8 cellular contexts compared by ENCODE assay signal in the genomic region with DNA sequence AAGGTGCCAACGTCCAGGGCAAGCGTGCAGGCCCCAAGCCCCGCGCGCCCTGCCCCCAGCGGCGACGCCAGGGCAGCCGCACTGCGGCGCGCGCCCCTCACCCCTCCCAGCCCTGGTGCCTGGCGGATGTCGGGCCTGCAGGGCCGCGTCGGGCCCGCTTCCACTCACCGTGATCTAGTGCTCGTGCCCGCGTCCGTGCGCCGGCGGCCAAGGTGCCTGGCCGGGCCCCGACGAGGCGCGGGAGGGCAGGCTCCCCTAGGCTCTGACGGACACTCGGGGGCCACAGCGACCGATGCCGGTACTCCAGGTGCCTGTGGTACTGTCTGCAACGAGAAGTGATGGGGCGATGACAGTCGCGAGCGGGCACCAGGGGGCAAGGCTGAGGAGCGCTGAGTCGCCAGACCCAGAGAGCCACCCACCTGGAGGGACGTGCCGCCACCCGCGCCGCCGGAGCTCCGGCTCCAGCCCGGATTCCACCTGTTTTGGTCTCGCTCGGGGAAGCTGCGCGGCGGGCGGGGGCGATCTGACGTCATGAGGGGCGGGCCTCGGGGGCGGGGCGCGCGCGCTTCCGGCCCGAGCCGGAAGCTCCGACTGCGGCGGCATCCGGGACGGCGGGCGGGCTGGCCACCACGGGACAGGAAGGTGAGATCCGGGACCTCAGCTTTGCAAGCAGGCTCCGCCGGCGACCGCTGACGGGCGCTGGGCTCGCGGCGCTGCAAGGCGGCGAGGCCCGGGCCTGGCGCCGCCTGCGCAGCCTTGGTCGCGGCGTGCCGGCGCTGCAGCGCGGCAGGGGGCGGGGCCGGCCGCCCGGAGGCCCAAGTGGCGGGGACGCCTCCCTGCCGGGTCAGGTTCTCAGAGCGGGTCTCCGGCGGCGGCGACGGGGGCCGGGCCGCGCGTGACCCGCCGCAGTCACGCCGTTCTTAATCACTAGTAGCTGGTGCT. TPM values are rescaled to one million over a fixed set of nuclear protein-coding genes. Genes with fewer than 3 reads are reported as not detected.
DNase-seq lines count a peak whose midpoint lies in the region; ATAC-seq lines count a peak whose summit lies in the region.

A gene with protein sequence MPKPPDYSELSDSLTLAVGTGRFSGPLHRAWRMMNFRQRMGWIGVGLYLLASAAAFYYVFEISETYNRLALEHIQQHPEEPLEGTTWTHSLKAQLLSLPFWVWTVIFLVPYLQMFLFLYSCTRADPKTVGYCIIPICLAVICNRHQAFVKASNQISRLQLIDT (plus strand): TSS at position 927 of the 942 bp plus-strand sequence. CDS start 89 bp downstream, outside the sequence.
A gene with protein sequence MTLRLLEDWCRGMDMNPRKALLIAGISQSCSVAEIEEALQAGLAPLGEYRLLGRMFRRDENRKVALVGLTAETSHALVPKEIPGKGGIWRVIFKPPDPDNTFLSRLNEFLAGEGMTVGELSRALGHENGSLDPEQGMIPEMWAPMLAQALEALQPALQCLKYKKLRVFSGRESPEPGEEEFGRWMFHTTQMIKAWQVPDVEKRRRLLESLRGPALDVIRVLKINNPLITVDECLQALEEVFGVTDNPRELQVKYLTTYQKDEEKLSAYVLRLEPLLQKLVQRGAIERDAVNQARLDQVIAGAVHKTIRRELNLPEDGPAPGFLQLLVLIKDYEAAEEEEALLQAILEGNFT (minus strand): TSS at position 507 of the 942 bp plus-strand sequence. CDS start 655 bp downstream, outside the sequence.

- intact Hi-C loops in activated CD4-positive, alpha-beta memory T cell treated with anti-CD3 and anti-CD28 coated beads for 36 hours (cut with micrococcal nuclease), result loop anchor here (1.0 kb wide), 2 partner anchors 23 to 69 kb away; a partner anchor contains a TSS

- peak; percentile 77 for ATAC-seq in GM19043 (IDR thresholded peaks at IDR 0.05; ENCODE audit: low read depth, unreplicated experiment)
- peak; percentile 87 for ATAC-seq in HG03354 (IDR thresholded peaks at IDR 0.05; ENCODE audit: poor library complexity, severe bottlenecking, unreplicated experiment)

- DNase-seq in C1 segment of cervical spinal cord (lab: John Stamatoyannopoulos, UW) (peak; percentile 45 to 92 (median 88)), NCI-H748 (lab: John Stamatoyannopoulos, UW; ENCODE audit: unreplicated experiment) (peak; percentile 93), ecto neural progenitor cell (ENCODE audit: low spot score) (peak; percentile 94), medulla oblongata (ENCODE audit: extremely low spot score) (peak; percentile 89)
- peak; percentile 94 for DNase-seq in activated CD4-positive, alpha-beta memory T cell treated with anti-CD3 and anti-CD28 coated beads for 36 hours
- DNase-seq in stimulated activated CD8-positive, alpha-beta memory T cell treated with anti-CD3 and anti-CD28 coated beads, Interleukin-12 subunit alpha, Interleukin-12 subunit beta, amount 100 ng/mL, for 1 hour (ENCODE audit: low read depth), result peak; percentile 83

- H3K27me3 Mint-ChIP-seq in activated CD4-positive, alpha-beta memory T cell treated with anti-CD3 and anti-CD28 coated beads for 36 hours, result no peaks in the 10 kb centered on the region

- H3K36me3 Mint-ChIP-seq in activated CD4-positive, alpha-beta memory T cell treated with anti-CD3 and anti-CD28 coated beads for 36 hours, result peaks cover 18% of the 10 kb centered on the region

- CTCF ChIA-PET in activated CD4-positive, alpha-beta memory T cell treated with anti-CD3 and anti-CD28 coated beads for 36 hours (lab: Charles Lee), result interaction anchor here (0.5 to 3.2 kb wide), 7 partner anchors 9 to 850 kb away, joined by 3 to 28 read pairs (median 3); a partner anchor contains a TSS

- peak within 1 kb of the TSS; percentile 92 for H3K27ac Mint-ChIP-seq in activated CD4-positive, alpha-beta memory T cell treated with anti-CD3 and anti-CD28 coated beads for 36 hours

- peaks cover 47% of the 10 kb centered on the region for H3K4me1 Mint-ChIP-seq in activated CD4-positive, alpha-beta memory T cell treated with anti-CD3 and anti-CD28 coated beads for 36 hours (ENCODE audit: low read depth)

- no peaks in the 10 kb centered on the region for H3K9me3 Mint-ChIP-seq in activated CD4-positive, alpha-beta memory T cell treated with anti-CD3 and anti-CD28 coated beads for 36 hours

- H3K4me3 Mint-ChIP-seq in activated CD4-positive, alpha-beta memory T cell treated with anti-CD3 and anti-CD28 coated beads for 36 hours, result peak within 1 kb of the TSS; percentile 93

- POLR2A ChIA-PET in activated CD4-positive, alpha-beta memory T cell treated with anti-CD3 and anti-CD28 coated beads for 36 hours (lab: Charles Lee), result interaction anchor here (0.8 to 3.6 kb wide), 8 partner anchors 11 to 71 kb away, joined by 3 to 34 read pairs (median 4); a partner anchor contains a TSS

RNA-seq across cellular contexts. Expression of the first gene that starts in this region (rescaled TPM):
- total RNA-seq in activated CD4-positive, alpha-beta memory T cell treated with anti-CD3 and anti-CD28 coated beads for 36 hours, result 10 to 100 TPM; 12.0 to 12.4 TPM

RNA-seq across cellular contexts. Expression of the second gene that starts in this region (rescaled TPM):
- 10 to 100 TPM; 14.2 to 14.8 TPM for total RNA-seq in activated CD4-positive, alpha-beta memory T cell treated with anti-CD3 and anti-CD28 coated beads for 36 hours

Comparison
In these comparisons a context has a peak if more than half of its experiments do, and no peak if none do; other contexts are left out.
1. Peak in every context shown above with its lines: DNase-seq and ATAC-seq.